ENCODE assay signal across 8 cellular contexts in the genomic region with DNA sequence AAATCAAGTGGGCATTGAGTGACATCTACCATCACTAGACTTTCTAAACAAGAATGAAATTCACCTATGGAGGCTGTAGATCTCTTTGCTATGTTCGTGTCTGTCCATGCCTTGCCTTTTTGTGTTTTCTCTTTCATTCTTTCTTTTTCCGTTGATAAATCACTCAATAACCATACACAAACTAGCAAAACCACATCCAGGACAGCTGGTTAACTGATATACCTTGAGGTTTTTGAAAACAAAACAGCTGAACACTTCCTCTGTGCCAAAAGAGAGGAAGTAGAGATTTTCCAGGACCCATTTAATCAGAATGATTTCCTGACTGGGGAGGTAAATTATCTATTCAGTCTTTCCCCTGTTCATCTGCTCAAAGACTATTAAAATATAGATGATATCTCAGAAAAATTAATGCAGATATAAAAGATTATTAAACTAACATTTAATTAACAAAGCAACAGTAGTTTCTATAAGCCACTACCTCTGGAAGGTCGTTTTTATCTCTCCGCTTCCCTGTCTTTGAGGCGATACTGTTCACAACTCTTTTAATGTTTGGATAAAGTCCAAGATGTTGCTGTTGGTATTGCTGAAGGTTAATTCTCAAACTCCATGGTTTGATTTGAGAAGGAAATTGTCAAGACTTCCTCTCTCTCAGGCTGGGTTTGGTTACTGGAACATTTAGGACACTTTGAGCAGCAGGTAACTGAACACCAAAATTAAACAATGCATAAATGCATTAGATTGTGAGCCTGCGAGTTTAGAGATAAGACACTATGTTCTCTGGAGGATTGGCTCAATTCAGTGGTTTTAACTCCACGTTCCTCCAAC. TPM values are rescaled to one million over a fixed set of nuclear protein-coding genes. Genes with fewer than 3 reads are reported as not detected.
DNase-seq lines count a peak whose midpoint lies in the region; ATAC-seq and TF ChIP-seq lines count a peak whose summit lies in the region.

No MANE protein-coding gene starts in this region.

- H3K27ac ChIP-seq in DND-41 (ENCODE audit: low read length), result peak overlapping the region; percentile 79

- peak overlapping the region; percentile 60; the same call in 1 of the 2 replicates for H2AFZ ChIP-seq in DND-41 (ENCODE audit: low read depth, low read length)

- H3K27me3 ChIP-seq in DND-41 (ENCODE audit: insufficient read depth, low read length, poor library complexity), result no peaks in the 10 kb centered on the region

- CTCF ChIA-PET in activated CD8-positive, alpha-beta T cell treated with anti-CD3 and anti-CD28 coated beads for 36 hours (lab: Charles Lee), result no interaction called here

- no peak overlapping the region for H3K4me3 ChIP-seq in DND-41 (ENCODE audit: low read depth in 1 of 2, low read length in 2 of 2)

- peak overlapping the region; percentile 45 for H3K4me3 Mint-ChIP-seq in activated CD8-positive, alpha-beta T cell treated with anti-CD3 and anti-CD28 coated beads for 36 hours
- no peak overlapping the region for H3K4me3 Mint-ChIP-seq in progenitor cell of endocrine pancreas (ENCODE audit: low read depth)

- peaks cover 51% of the 10 kb centered on the region for H3K4me1 Mint-ChIP-seq in activated CD8-positive, alpha-beta T cell treated with anti-CD3 and anti-CD28 coated beads for 36 hours (ENCODE audit: low read depth)
- no peaks in the 10 kb centered on the region for H3K4me1 Mint-ChIP-seq in progenitor cell of endocrine pancreas (ENCODE audit: low read depth)

- peak overlapping the region; percentile 34 for H3K9ac ChIP-seq in DND-41 (ENCODE audit: low read depth, low read length)

- H3K9me3 ChIP-seq in DND-41 (ENCODE audit: insufficient read depth, low read length, severe bottlenecking), result peaks cover 3% of the 10 kb centered on the region

- no peaks in the 10 kb centered on the region for H3K27me3 Mint-ChIP-seq in activated CD8-positive, alpha-beta T cell treated with anti-CD3 and anti-CD28 coated beads for 36 hours
- peaks cover 3% of the 10 kb centered on the region for H3K27me3 Mint-ChIP-seq in progenitor cell of endocrine pancreas

- DNase-seq in DND-41 (peak; percentile 39), DMS 273 (lab: John Stamatoyannopoulos, UW; ENCODE audit: unreplicated experiment) (no peak), progenitor cell of endocrine pancreas (ENCODE audit: low spot score, unreplicated experiment) (no peak), NCI-H345 (lab: John Stamatoyannopoulos, UW) (no peak)
- DNase-seq in activated CD8-positive, alpha-beta T cell treated with anti-CD3 and anti-CD28 coated beads for 36 hours, result peak; percentile 20
- no peak for DNase-seq in stimulated activated CD4-positive, alpha-beta T cell treated with anti-CD3 and anti-CD28 coated beads, Interleukin-15, amount 100 ng/mL, for 24 hours

- peak overlapping the region; percentile 56 for H3K4me2 ChIP-seq in DND-41 (ENCODE audit: insufficient read depth, low read length)

- H3K79me2 ChIP-seq in DND-41 (ENCODE audit: insufficient read depth, low read length), result no peaks in the 10 kb centered on the region

- peaks cover 45% of the 10 kb centered on the region for H3K4me1 ChIP-seq in DND-41 (ENCODE audit: insufficient read depth, low read length)

- H3K36me3 ChIP-seq in DND-41 (ENCODE audit: insufficient read depth, low read length), result no peaks in the 10 kb centered on the region

- H3K36me3 Mint-ChIP-seq in activated CD8-positive, alpha-beta T cell treated with anti-CD3 and anti-CD28 coated beads for 36 hours (ENCODE audit: low read depth), result peaks cover 2% of the 10 kb centered on the region
- no peaks in the 10 kb centered on the region for H3K36me3 Mint-ChIP-seq in progenitor cell of endocrine pancreas (ENCODE audit: insufficient read depth)

- ATAC-seq in DND-41 (ENCODE audit: insufficient read depth, low read depth) (peak; percentile 86), GM19351 (IDR thresholded peaks at IDR 0.05; ENCODE audit: unreplicated experiment) (peak; percentile 64), HG03103 (IDR thresholded peaks at IDR 0.05; ENCODE audit: low read depth, unreplicated experiment) (peak; percentile 58)
- peak; percentile 32 for ATAC-seq in activated CD8-positive, alpha-beta T cell treated with anti-CD3 and anti-CD28 coated beads for 36 hours

- TF ChIP-seq CTCF in DND-41 (IDR thresholded peaks at IDR 0.05; ENCODE audit: borderline replicate concordance, extremely low read depth, low read length, poor library complexity, severe bottlenecking) (no peak), progenitor cell of endocrine pancreas (IDR thresholded peaks at IDR 0.05; ENCODE audit: unreplicated experiment) (no peak)
- no peak for TF ChIP-seq CTCF in activated CD8-positive, alpha-beta T cell treated with anti-CD3 and anti-CD28 coated beads for 36 hours (IDR thresholded peaks at IDR 0.05)

- peak overlapping the region; percentile 71 for H3K27ac Mint-ChIP-seq in activated CD8-positive, alpha-beta T cell treated with anti-CD3 and anti-CD28 coated beads for 36 hours
- H3K27ac Mint-ChIP-seq in progenitor cell of endocrine pancreas, result no peak overlapping the region

- no peaks in the 10 kb centered on the region for H4K20me1 ChIP-seq in DND-41 (ENCODE audit: insufficient read depth, low read length)

- H3K9me3 Mint-ChIP-seq in activated CD8-positive, alpha-beta T cell treated with anti-CD3 and anti-CD28 coated beads for 36 hours, result no peaks in the 10 kb centered on the region
- H3K9me3 Mint-ChIP-seq in progenitor cell of endocrine pancreas (ENCODE audit: low read depth), result peaks cover 3% of the 10 kb centered on the region

- intact Hi-C loops in activated CD8-positive, alpha-beta T cell treated with anti-CD3 and anti-CD28 coated beads for 36 hours (cut with micrococcal nuclease), result loop anchor here (10.0 kb wide), 1 partner anchor 76 kb away; no protein-coding TSS in a partner anchor

- POLR2A ChIA-PET in activated CD8-positive, alpha-beta T cell treated with anti-CD3 and anti-CD28 coated beads for 36 hours (lab: Charles Lee), result no interaction called here

RNA-seq across cellular contexts. Expression of gene C10orf67, which starts 24.4 kb away (rescaled TPM):
- under 1 TPM; 0.25 to 0.32 TPM for total RNA-seq in activated CD8-positive, alpha-beta T cell treated with anti-CD3 and anti-CD28 coated beads for 36 hours
- total RNA-seq in progenitor cell of endocrine pancreas, result 0.38 TPM in 1 of 2 replicates, not detected in the other

Comparison
In these comparisons a context has a peak if more than half of its experiments do, and no peak if none do; other contexts are left out.
1. ATAC-seq: peak in every context shown above with its lines; median percentile 86 in DND-41; 64 in GM19351; 58 in HG03103; 32 in activated CD8-positive, alpha-beta T cell treated with anti-CD3 and anti-CD28 coated beads for 36 hours.
2. DNase-seq: peak in DND-41 (single experiment) and activated CD8-positive, alpha-beta T cell treated with anti-CD3 and anti-CD28 coated beads for 36 hours (single experiment); none in DMS 273 (single experiment), progenitor cell of endocrine pancreas (single experiment), stimulated activated CD4-positive, alpha-beta T cell treated with anti-CD3 and anti-CD28 coated beads, Interleukin-15, amount 100 ng/mL, for 24 hours (single experiment) and NCI-H345 (single experiment).